Comparison of ENCODE assay signal across 21 cellular contexts in genomic region chr6:69980624-69981023, GRCh38.
"Had no signal": no experiment of that assay in that cellular context is flagged by ENCODE, and none has a peak within 500 bp of the region (broad histone marks: within the 10 kb centered on the region; RNA-seq: fewer than 3 reads in every experiment).

No MANE protein-coding gene starts in this region.

- H3K27ac ChIP-seq: foreskin keratinocyte, heart left ventricle, ovary, right lobe of liver, thoracic aorta had no signal

- H3K9me3 ChIP-seq: heart left ventricle, ovary, right lobe of liver, thoracic aorta had no signal

- H3K4me3 ChIP-seq: heart left ventricle, ovary, right lobe of liver, thoracic aorta had no signal

- H3K27me3 ChIP-seq: heart left ventricle, ovary, right lobe of liver had no signal

- H3K4me1 ChIP-seq: foreskin keratinocyte, heart left ventricle, right lobe of liver had no signal

- DNase-seq: activated CD4-positive, alpha-beta T cell treated with anti-CD3 and anti-CD28 coated beads, Interleukin-2, amount 50 U/mL, for 1 hour; activated CD8-positive, alpha-beta T cell treated with anti-CD3 and anti-CD28 coated beads for 36 hours; activated naive CD8-positive, alpha-beta T cell treated with anti-CD3 and anti-CD28 coated beads, Interleukin-2, amount 50 U/mL, for 24 hours; activated T-cell treated with anti-CD3 and anti-CD28 coated beads, Interleukin-2, amount 50 U/mL, for 4 hours; amygdala; caudate nucleus; cortex of kidney; foreskin keratinocyte; heart left ventricle; hypothalamus; immature natural killer cell; kidney; left colon; mammary epithelial cell; naive B cell; ovary; right lobe of liver; small intestine; stimulated activated CD4-positive, alpha-beta T cell treated with anti-CD3 and anti-CD28 coated beads, Interleukin-4, amount 100 ng/mL, for 24 hours; trophoblast cell had no signal

- H3K36me3 ChIP-seq: heart left ventricle, ovary, right lobe of liver, thoracic aorta had no signal
